25 cellular contexts compared by ENCODE assay signal in the genomic region with DNA sequence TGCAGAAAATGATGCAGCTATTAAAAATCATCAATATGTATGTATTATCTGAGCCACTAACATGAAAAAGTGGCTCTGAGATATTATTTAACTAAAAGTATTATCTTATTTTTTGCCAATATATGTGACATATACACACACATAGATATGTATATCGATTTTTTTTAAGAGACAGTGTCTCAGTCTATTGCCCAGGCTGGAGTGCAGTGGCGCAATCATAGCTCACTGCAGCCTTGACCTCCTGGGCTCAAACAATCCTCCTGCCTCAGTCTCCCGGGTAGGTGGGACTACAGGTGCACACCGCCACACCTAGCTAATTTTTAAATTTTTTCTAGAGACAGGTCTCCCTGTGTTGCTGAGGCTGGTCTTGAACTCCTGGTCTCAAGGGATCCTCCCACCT. TPM values are rescaled to one million over a fixed set of nuclear protein-coding genes. Genes with fewer than 3 reads are reported as not detected.
A peak's percentile ranks its signal among the peaks of the same experiment; 100 is the strongest.
DNase-seq lines count a peak whose midpoint lies in the region; ATAC-seq and TF ChIP-seq lines count a peak whose summit lies in the region.
"Had no signal": no experiment of that assay in that cellular context is flagged by ENCODE, and none has a peak within 500 bp of the region (broad histone marks: within the 10 kb centered on the region; RNA-seq: fewer than 3 reads in every experiment).

No MANE protein-coding gene starts in this region.

- H3K4ac ChIP-seq in IMR-90 (ENCODE audit: low read depth, low read length), result no peak overlapping the region

- peaks cover 8% of the 10 kb centered on the region for H3K9me1 ChIP-seq in IMR-90 (ENCODE audit: insufficient read depth, low read length)

- no peak overlapping the region for H2BK120ac ChIP-seq in IMR-90 (ENCODE audit: low read depth, low read length)

- H3K9ac ChIP-seq in IMR-90 (ENCODE audit: low read depth, low read length), result no peak overlapping the region

- no peaks in the 10 kb centered on the region for H3K9me3 ChIP-seq in CD4-positive, alpha-beta T cell (ENCODE audit: control insufficient read depth, low read length)
- H3K9me3 ChIP-seq in IMR-90 (ENCODE audit: control insufficient read depth, insufficient read depth, low read length) (no peaks in the 10 kb centered on the region), uterus (no peaks in the 10 kb centered on the region)
- H3K9me3 ChIP-seq: mucosa of descending colon, prostate gland, sigmoid colon, stomach had no signal

- no peak overlapping the region for H4K8ac ChIP-seq in IMR-90 (ENCODE audit: low read depth in 2 of 2, low read length in 2 of 2)

- in situ Hi-C loops in IMR-90 (cut with MboI; ENCODE audit: low sequenced_read_pairs), result no loop called here

- TF ChIP-seq RAD21 in IMR-90 (IDR thresholded peaks at IDR 0.05; ENCODE audit: low read length), result no peak

- DNase-seq in CD4-positive, alpha-beta T cell, result no peak
- no peak for DNase-seq in IMR-90
- no peak for DNase-seq in uterus
- no peak for DNase-seq in NCI-H82 (lab: John Stamatoyannopoulos, UW)
- no peak for DNase-seq in NCI-H774 (lab: John Stamatoyannopoulos, UW)
- no peak for DNase-seq in activated CD4-positive, alpha-beta T cell treated with anti-CD3 and anti-CD28 coated beads, Interleukin-2, amount 50 U/mL, for 4 hours
- DNase-seq: activated CD4-positive, alpha-beta memory T cell treated with anti-CD3 and anti-CD28 coated beads, Interleukin-2, amount 10 ng/mL, durations not matched to agents 7 days and 5 days; activated naive CD4-positive, alpha-beta T cell treated with anti-CD3 and anti-CD28 coated beads, Interleukin-2, amount 10 ng/mL, durations not matched to agents 7 days and 5 days; amygdala; H7; hypothalamus; MV-4-11; natural killer cell; NCI-H146; nucleus accumbens; sigmoid colon; stimulated activated CD4-positive, alpha-beta T cell treated with anti-CD3 and anti-CD28 coated beads, Interleukin-4, amount 100 ng/mL, for 1 hour; stomach; T-helper 17 cell had no signal

- no peak overlapping the region for H3K4me2 ChIP-seq in IMR-90 (ENCODE audit: low read depth, low read length)

- TF ChIP-seq POLR2A in IMR-90 (IDR thresholded peaks at IDR 0.05; ENCODE audit: low read depth, low read length), result no peak
- no peak for TF ChIP-seq POLR2A in uterus (IDR thresholded peaks at IDR 0.05)

- H3K4me3 ChIP-seq in IMR-90 (ENCODE audit: insufficient read depth, low read depth, low read length), result no peak overlapping the region
- H3K4me3 ChIP-seq in uterus, result no peak overlapping the region
- H3K4me3 ChIP-seq: lung, mucosa of descending colon had no signal

- H3K27me3 ChIP-seq in CD4-positive, alpha-beta T cell (ENCODE audit: control insufficient read depth, insufficient read depth, low read length), result no peaks in the 10 kb centered on the region
- H3K27me3 ChIP-seq in IMR-90 (ENCODE audit: control insufficient read depth, insufficient read depth, low read length) (no peaks in the 10 kb centered on the region), uterus (no peaks in the 10 kb centered on the region)
- H3K27me3 ChIP-seq: sigmoid colon, stomach had no signal

- no peak overlapping the region for H4K91ac ChIP-seq in IMR-90 (ENCODE audit: insufficient read depth, low read depth, low read length)

- TF ChIP-seq CTCF in CD4-positive, alpha-beta T cell (IDR thresholded peaks at IDR 0.05), result no peak
- TF ChIP-seq CTCF in IMR-90 (conservative IDR thresholded peaks at IDR 0.05; ENCODE audit: low read depth, low read length) (no peak), VCaP (conservative IDR thresholded peaks at IDR 0.05) (no peak), uterus (IDR thresholded peaks at IDR 0.05) (no peak)

- 100% methylated on average over 1 of the region's 4 CpGs; no CpG with 5 or more reads in 1 of the 2 experiments for WGBS in IMR-90 (ENCODE audit: extremely low coverage in 2 of 2, insufficient read length in 1 of 2), 2 experiments

- no peaks in the 10 kb centered on the region; the same call in 1 of the 2 replicates for H3K36me3 ChIP-seq in IMR-90 (ENCODE audit: control insufficient read depth, insufficient read depth, low read length)
- no peaks in the 10 kb centered on the region for H3K36me3 ChIP-seq in uterus
- H3K36me3 ChIP-seq: prostate gland, sigmoid colon, stomach had no signal

- no TSS peak for BruUV-seq in IMR-90 (replicated peaks; lab: Mats Ljungman, UMichigan)

- no peak overlapping the region for H2AFZ ChIP-seq in IMR-90 (replicated peaks; ENCODE audit: low read length, poor library complexity)

- CTCF ChIA-PET in CD4-positive, alpha-beta T cell (lab: Charles Lee), result no interaction called here
- CTCF ChIA-PET in IMR-90 (lab: Yijun Ruan, JAX), result no interaction called here

- peaks cover 21% of the 10 kb centered on the region for H3K4me1 ChIP-seq in IMR-90 (ENCODE audit: control insufficient read depth, insufficient read depth, low read length)
- peaks cover 7 to 14% of the 10 kb centered on the region in 2 donors for H3K4me1 ChIP-seq in uterus

- no peak overlapping the region for H3K56ac ChIP-seq in IMR-90 (ENCODE audit: extremely low read depth, insufficient read depth, low read length)

- peaks cover 13% of the 10 kb centered on the region for H3K36me3 Mint-ChIP-seq in CD4-positive, alpha-beta T cell (ENCODE audit: low read depth)
- H3K36me3 Mint-ChIP-seq: activated naive CD4-positive, alpha-beta T cell treated with anti-CD3 and anti-CD28 coated beads, Interleukin-2, amount 10 ng/mL, durations not matched to agents 7 days and 5 days; natural killer cell had no signal

- H2BK15ac ChIP-seq in IMR-90 (ENCODE audit: low read depth, low read length), result no peak overlapping the region

- no peak for ATAC-seq in CD4-positive, alpha-beta T cell (ENCODE audit: poor library complexity)
- ATAC-seq in IMR-90 (ENCODE audit: low read depth), result no peak
- ATAC-seq: activated CD4-positive, CD25-positive, alpha-beta regulatory T cell treated with anti-CD3 and anti-CD28 coated beads, Interleukin-2, amount 50 U/mL, for 24 hours; mucosa of descending colon; natural killer cell; SK-N-SH treated with all-trans-retinoic acid at 6 μM for 48 hours; T-helper 17 cell had no signal

- dilution Hi-C loops in IMR-90 (cut with HindIII; ENCODE audit: low sequenced_read_pairs, unreplicated experiment), result no loop called here

- POLR2A ChIA-PET in CD4-positive, alpha-beta T cell (lab: Charles Lee), result interaction anchor here (0.7 to 2.5 kb wide), 2 partner anchors 120 to 348 kb away, joined by 3 to 19 read pairs; a partner anchor contains a TSS
- POLR2A ChIA-PET in IMR-90 (lab: Charles Lee; ENCODE audit: unreplicated experiment), result no interaction called here

- H2AK5ac ChIP-seq in IMR-90 (ENCODE audit: low read depth, low read length), result no peak overlapping the region

- no peak overlapping the region for H3K18ac ChIP-seq in IMR-90 (ENCODE audit: low read depth, low read length)

- H3K23ac ChIP-seq in IMR-90 (ENCODE audit: low read depth, low read length), result 0 out of 2 replicates have a peak overlapping the region, but pooled peaks have one; percentile 59

- no peaks in the 10 kb centered on the region; the same call in 1 of the 2 replicates for H4K20me1 ChIP-seq in IMR-90 (ENCODE audit: insufficient read depth, low read length)

- no peaks in the 10 kb centered on the region for H3K27me3 Mint-ChIP-seq in CD4-positive, alpha-beta T cell
- H3K27me3 Mint-ChIP-seq: activated CD4-positive, alpha-beta memory T cell treated with anti-CD3 and anti-CD28 coated beads, Interleukin-2, amount 10 ng/mL, durations not matched to agents 7 days and 5 days; T-helper 17 cell had no signal

- H3K27ac Mint-ChIP-seq in CD4-positive, alpha-beta T cell, result no peak overlapping the region
- H3K27ac Mint-ChIP-seq: T-helper 17 cell had no signal

- intact Hi-C loops in CD4-positive, alpha-beta T cell (cut with DNase I, micrococcal nuclease), result loop anchor here in 1 of 2 experiments (10.0 kb wide), 1 partner anchor 352 kb away; a partner anchor contains a TSS
- intact Hi-C loops in IMR-90 (cut with micrococcal nuclease) (no loop called here), uterus (cut with DNase I; ENCODE audit: low total_unique reads) (loop anchor here (5.0 kb wide), 2 partner anchors 50 to 125 kb away; a partner anchor contains a TSS)

- H2BK5ac ChIP-seq in IMR-90 (ENCODE audit: low read depth, low read length, poor library complexity, severe bottlenecking), result no peak overlapping the region

- H3K79me1 ChIP-seq in IMR-90 (ENCODE audit: low read depth in 1 of 2, low read length in 2 of 2), result peaks cover 9 to 29% of the 10 kb centered on the region in 2 experiments; a peak in 3 of 4 replicates

- peak overlapping the region; percentile 95 for H3K4me3 Mint-ChIP-seq in CD4-positive, alpha-beta T cell

- H3K27ac ChIP-seq in CD4-positive, alpha-beta T cell (ENCODE audit: low read depth, low read length), result no peak overlapping the region
- no peak overlapping the region for H3K27ac ChIP-seq in IMR-90 (ENCODE audit: insufficient read depth, low read length)
- peak overlapping the region; percentile 91; the same call in 1 of the 2 replicates for H3K27ac ChIP-seq in VCaP
- H3K27ac ChIP-seq in uterus, result peak overlapping the region; percentile 97 to 99

- H2AK9ac ChIP-seq in IMR-90 (replicated peaks; ENCODE audit: low read depth, low read length, poor library complexity), result no peak overlapping the region

- no peak overlapping the region for H3K14ac ChIP-seq in IMR-90 (replicated peaks; ENCODE audit: low read depth, low read length)

- no peak overlapping the region for H2BK20ac ChIP-seq in IMR-90 (ENCODE audit: low read depth, low read length)

- H3K4me1 Mint-ChIP-seq in CD4-positive, alpha-beta T cell (ENCODE audit: low read depth), result peaks cover 44% of the 10 kb centered on the region

- H4K5ac ChIP-seq in IMR-90 (ENCODE audit: low read depth, low read length), result no peak overlapping the region

- peaks cover under 1% of the 10 kb centered on the region for H3K9me3 Mint-ChIP-seq in CD4-positive, alpha-beta T cell
- H3K9me3 Mint-ChIP-seq: natural killer cell had no signal

TF ChIP-seq in IMR-90, 13 proteins besides CTCF, POLR2A, EP300 and RAD21 (continues in another document):
- no peak for TF ChIP-seq MXI1 (IDR thresholded peaks at IDR 0.05; ENCODE audit: borderline replicate concordance, low read depth, low read length)
- TF ChIP-seq MAZ (IDR thresholded peaks at IDR 0.05; ENCODE audit: borderline replicate concordance, low read depth, low read length), result no peak
- TF ChIP-seq, protein P1, sequence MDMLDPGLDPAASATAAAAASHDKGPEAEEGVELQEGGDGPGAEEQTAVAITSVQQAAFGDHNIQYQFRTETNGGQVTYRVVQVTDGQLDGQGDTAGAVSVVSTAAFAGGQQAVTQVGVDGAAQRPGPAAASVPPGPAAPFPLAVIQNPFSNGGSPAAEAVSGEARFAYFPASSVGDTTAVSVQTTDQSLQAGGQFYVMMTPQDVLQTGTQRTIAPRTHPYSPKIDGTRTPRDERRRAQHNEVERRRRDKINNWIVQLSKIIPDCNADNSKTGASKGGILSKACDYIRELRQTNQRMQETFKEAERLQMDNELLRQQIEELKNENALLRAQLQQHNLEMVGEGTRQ (IDR thresholded peaks at IDR 0.05; ENCODE audit: low read depth, low read length), result no peak
- TF ChIP-seq CEBPB (IDR thresholded peaks at IDR 0.05; ENCODE audit: low read depth, low read length), result no peak

RNA-seq across cellular contexts. Expression of a gene that starts 1.6 kb away (rescaled TPM):
- 10 to 100 TPM; 23.6 to 24.8 TPM for total RNA-seq in CD4-positive, alpha-beta T cell
- total RNA-seq in IMR-90 (2012; rRNA removed), result 11.7 and 15.2 TPM in 2 replicates
- 12.8 and 14.9 TPM in 2 replicates for polyA plus RNA-seq in IMR-90 (2012; rRNA removed)
- polyA plus RNA-seq in IMR-90 (2012; cell fraction: cytosol; rRNA removed), result 12.6 and 14.2 TPM in 2 replicates
- 8.7 and 9.4 TPM in 2 replicates for polyA plus RNA-seq in IMR-90 (2012; cell fraction: nucleus; rRNA removed; ENCODE audit: low replicate concordance)
- total RNA-seq in uterus, result 10 to 100 TPM; 17.2 to 64.4 (median 25.4) TPM

Comparison
In these comparisons a context has a peak if more than half of its experiments do, and no peak if none do; other contexts are left out.
1. H3K27ac ChIP-seq: peak in VCaP (single experiment) and uterus (2 of 2); none in CD4-positive, alpha-beta T cell (single experiment) and IMR-90 (single experiment).